ENCODE assay signal across 11 cellular contexts in the genomic region with DNA sequence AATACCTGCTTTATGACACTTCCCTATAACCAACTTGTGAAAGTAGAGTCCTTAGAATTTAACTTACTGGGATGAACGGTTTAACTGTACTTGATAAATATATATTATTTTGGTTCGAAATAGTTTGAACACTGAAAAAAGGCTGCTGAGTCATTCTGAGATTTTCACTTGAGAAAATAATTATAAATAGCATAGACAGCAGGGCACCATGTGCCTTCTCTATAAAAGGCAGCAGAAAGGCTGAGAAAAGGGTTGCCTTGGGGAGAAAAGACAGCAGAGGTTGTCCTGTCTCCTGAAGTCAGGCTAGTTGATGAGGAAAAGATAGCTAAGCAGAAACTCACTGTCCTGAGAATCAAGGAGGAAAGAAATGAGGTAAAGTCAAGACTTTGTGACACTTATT.
DNase-seq lines count a peak whose midpoint lies in the region; ATAC-seq and TF ChIP-seq lines count a peak whose summit lies in the region.
"Had no signal": no experiment of that assay in that cellular context is flagged by ENCODE, and none has a peak within 500 bp of the region (broad histone marks: within the 10 kb centered on the region; RNA-seq: fewer than 3 reads in every experiment).

No MANE protein-coding gene starts in this region.

- no peak for TF ChIP-seq CTCF in KMS-11 (conservative IDR thresholded peaks at IDR 0.05; ENCODE audit: low read depth, low read length)

- H3K27ac ChIP-seq in KMS-11 = peak overlapping the region; percentile 69
- H3K27ac ChIP-seq: uterus had no signal

- peaks cover 29% of the 10 kb centered on the region for H3K4me1 ChIP-seq in KMS-11 (ENCODE audit: low read depth, poor library complexity, severe bottlenecking)
- H3K4me1 ChIP-seq: uterus had no signal

- no peaks in the 10 kb centered on the region for H4K20me1 ChIP-seq in KMS-11 (ENCODE audit: insufficient read depth)

- H3K36me3 ChIP-seq in KMS-11 (ENCODE audit: insufficient read depth) = no peaks in the 10 kb centered on the region
- H3K36me3 ChIP-seq: uterus had no signal

- H3K4me2 ChIP-seq in KMS-11 = peak overlapping the region; percentile 75

- DNase-seq in midbrain (lab: John Stamatoyannopoulos, UW) (peak; percentile 28), NCI-H524 treated with DMSO at 0.1 percent for 48 hours (lab: John Stamatoyannopoulos, UW) (no peak), NCI-H1694 treated with DMSO at 0.1 percent for 48 hours (lab: John Stamatoyannopoulos, UW) (no peak)
- DNase-seq in activated CD4-positive, CD25-positive, alpha-beta regulatory T cell treated with anti-CD3 and anti-CD28 coated beads, Interleukin-2, amount 50 U/mL, for 72 hours = no peak
- no peak for DNase-seq in stimulated activated CD4-positive, alpha-beta T cell treated with anti-CD3 and anti-CD28 coated beads, Interleukin-12 subunit alpha, Interleukin-12 subunit beta, amount 100 ng/mL, for 4 hours
- DNase-seq: activated naive CD8-positive, alpha-beta T cell treated with anti-CD3 and anti-CD28 coated beads, Interleukin-2, amount 10 ng/mL, durations not matched to agents 7 days and 5 days; DMS79 treated with DMSO at 0.1 percent for 48 hours; uterus had no signal

- H2AFZ ChIP-seq in KMS-11 (ENCODE audit: low read depth) = peak overlapping the region; percentile 33

- H3K79me2 ChIP-seq in KMS-11 (ENCODE audit: insufficient read depth, low read depth) = no peaks in the 10 kb centered on the region

- ATAC-seq in GM18873 (IDR thresholded peaks at IDR 0.05; ENCODE audit: low FRiP score, unreplicated experiment) (peak; percentile 75), HG02623 (IDR thresholded peaks at IDR 0.05; ENCODE audit: unreplicated experiment) (peak; percentile 85)

- no peaks in the 10 kb centered on the region for H3K27me3 ChIP-seq in KMS-11 (ENCODE audit: insufficient read depth, low read depth)
- H3K27me3 ChIP-seq: uterus had no signal

- no peak overlapping the region for H3K4me3 ChIP-seq in KMS-11 (IDR thresholded peaks at IDR 0.05; ENCODE audit: insufficient read depth, low read depth, low read length)
- H3K4me3 ChIP-seq: uterus had no signal

- peak overlapping the region; percentile 45 for H3K9ac ChIP-seq in KMS-11
